1 cellular context compared by ENCODE assay signal in the genomic region with DNA sequence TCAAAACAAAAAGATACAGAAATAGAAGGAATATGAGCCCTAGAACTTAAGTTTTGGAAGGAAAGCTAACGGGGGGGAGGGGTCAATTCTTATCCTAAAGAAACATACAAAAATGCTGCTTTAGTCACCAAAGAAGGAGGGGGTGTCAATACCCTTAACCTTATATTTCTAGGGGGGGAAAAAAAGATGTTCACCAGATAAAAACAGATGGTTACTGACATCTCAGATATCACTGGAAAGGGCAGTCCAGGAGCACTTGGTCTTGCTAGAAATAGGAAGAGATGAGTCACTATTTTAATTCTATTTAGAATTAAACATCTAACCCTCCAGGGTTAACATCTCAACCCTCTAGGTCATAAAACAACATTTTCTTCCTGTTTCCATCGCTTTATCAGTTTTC.
TF ChIP-seq lines count a peak whose summit lies in the region.

No MANE protein-coding gene starts in this region.

TF ChIP-seq in K562, 482 proteins besides CTCF, POLR2A, EP300 and RAD21 (continued from another document and continues in another):
- TF ChIP-seq, protein P1, sequence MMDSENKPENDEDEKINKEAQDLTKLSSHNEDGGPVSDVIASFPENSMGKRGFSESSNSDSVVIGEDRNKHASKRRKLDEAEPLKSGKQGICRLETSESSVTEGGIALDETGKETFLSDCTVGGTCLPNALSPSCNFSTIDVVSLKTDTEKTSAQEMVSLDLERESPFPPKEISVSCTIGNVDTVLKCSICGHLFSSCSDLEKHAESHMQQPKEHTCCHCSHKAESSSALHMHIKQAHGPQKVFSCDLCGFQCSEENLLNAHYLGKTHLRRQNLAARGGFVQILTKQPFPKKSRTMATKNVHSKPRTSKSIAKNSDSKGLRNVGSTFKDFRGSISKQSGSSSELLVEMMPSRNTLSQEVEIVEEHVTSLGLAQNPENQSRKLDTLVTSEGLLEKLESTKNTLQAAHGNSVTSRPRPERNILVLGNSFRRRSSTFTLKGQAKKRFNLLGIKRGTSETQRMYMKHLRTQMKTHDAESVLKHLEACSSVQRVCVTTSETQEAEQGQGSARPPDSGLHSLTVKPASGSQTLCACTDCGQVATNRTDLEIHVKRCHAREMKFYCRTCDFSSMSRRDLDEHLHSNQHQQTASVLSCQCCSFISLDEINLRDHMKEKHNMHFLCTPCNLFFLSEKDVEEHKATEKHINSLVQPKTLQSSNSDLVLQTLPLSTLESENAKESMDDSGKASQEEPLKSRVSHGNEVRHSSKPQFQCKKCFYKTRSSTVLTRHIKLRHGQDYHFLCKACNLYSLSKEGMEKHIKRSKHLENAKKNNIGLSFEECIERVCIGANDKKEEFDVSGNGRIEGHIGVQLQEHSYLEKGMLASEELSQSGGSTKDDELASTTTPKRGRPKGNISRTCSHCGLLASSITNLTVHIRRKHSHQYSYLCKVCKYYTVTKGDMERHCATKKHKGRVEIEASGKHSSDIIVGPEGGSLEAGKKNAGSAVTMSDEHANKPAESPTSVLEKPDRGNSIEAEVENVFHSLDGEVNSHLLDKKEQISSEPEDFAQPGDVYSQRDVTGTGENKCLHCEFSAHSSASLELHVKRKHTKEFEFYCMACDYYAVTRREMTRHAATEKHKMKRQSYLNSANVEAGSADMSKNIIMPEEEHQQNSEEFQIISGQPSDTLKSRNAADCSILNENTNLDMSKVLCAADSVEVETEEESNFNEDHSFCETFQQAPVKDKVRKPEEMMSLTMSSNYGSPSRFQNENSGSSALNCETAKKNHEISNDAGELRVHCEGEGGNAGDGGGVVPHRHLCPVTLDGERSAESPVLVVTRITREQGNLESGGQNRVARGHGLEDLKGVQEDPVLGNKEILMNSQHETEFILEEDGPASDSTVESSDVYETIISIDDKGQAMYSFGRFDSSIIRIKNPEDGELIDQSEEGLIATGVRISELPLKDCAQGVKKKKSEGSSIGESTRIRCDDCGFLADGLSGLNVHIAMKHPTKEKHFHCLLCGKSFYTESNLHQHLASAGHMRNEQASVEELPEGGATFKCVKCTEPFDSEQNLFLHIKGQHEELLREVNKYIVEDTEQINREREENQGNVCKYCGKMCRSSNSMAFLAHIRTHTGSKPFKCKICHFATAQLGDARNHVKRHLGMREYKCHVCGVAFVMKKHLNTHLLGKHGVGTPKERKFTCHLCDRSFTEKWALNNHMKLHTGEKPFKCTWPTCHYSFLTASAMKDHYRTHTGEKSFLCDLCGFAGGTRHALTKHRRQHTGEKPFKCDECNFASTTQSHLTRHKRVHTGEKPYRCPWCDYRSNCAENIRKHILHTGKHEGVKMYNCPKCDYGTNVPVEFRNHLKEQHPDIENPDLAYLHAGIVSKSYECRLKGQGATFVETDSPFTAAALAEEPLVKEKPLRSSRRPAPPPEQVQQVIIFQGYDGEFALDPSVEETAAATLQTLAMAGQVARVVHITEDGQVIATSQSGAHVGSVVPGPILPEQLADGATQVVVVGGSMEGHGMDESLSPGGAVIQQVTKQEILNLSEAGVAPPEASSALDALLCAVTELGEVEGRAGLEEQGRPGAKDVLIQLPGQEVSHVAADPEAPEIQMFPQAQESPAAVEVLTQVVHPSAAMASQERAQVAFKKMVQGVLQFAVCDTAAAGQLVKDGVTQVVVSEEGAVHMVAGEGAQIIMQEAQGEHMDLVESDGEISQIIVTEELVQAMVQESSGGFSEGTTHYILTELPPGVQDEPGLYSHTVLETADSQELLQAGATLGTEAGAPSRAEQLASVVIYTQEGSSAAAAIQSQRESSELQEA (IDR thresholded peaks at IDR 0.05; ENCODE audit: low read depth) = no peak
- TF ChIP-seq, protein P2, sequence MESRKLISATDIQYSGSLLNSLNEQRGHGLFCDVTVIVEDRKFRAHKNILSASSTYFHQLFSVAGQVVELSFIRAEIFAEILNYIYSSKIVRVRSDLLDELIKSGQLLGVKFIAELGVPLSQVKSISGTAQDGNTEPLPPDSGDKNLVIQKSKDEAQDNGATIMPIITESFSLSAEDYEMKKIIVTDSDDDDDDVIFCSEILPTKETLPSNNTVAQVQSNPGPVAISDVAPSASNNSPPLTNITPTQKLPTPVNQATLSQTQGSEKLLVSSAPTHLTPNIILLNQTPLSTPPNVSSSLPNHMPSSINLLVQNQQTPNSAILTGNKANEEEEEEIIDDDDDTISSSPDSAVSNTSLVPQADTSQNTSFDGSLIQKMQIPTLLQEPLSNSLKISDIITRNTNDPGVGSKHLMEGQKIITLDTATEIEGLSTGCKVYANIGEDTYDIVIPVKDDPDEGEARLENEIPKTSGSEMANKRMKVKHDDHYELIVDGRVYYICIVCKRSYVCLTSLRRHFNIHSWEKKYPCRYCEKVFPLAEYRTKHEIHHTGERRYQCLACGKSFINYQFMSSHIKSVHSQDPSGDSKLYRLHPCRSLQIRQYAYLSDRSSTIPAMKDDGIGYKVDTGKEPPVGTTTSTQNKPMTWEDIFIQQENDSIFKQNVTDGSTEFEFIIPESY (CRISPR knock-in tag; IDR thresholded peaks at IDR 0.05) = no peak
- TF ChIP-seq, protein P3, sequence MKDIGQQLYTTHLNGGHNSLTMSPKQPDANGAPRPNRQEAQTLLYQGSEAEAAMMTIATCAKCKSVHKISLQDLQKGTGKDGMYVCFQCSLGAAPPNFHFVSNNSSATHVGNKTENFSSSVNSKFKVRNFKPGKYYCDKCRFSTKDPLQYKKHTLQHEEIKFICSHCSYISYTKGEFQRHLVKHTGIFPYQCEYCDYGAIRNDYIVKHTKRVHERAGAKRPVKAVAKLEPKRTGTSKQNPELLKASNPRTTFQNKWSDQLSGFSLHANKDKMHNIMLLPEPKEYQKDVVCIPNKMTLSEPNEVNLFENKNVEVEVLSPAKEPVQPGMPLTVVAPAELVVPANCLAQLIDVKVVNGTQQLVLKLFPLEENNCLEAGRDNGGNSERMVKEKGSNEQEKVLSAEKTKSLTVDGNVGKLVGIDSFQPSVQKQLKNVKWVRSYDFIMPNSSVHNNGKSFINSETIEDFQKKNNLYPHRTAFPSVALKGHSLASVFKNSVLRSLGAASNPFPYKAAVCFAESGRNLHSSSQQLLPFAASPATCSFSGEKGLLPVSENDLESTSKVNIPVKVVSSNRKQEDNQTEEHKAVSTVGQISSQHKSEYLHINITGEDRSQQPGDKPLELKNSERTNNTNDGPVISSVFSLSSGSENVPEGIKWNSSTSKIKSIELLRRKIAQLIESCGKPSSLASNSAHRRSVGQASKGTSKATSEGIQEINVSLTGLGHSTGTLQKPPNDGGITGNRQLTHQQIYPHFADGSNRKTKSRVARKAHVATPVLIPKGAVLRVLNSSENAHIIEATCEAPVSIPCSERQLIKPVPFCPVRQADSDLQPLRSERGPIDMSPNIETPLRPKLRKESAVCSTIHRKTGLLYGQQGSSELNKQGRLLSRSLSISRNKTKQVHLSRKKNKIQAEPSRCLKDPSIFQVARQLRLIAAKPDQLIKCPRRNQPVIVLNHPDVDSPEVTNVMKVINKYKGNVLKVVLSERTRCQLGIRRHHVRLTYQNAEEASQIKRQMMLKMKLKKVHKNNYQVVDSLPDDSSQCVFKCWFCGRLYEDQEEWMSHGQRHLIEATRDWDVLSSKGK (CRISPR knock-in tag; IDR thresholded peaks at IDR 0.05) = no peak
- no peak for TF ChIP-seq SP2 (IDR thresholded peaks at IDR 0.05; ENCODE audit: extremely low read depth, low read depth, low read length, poor library complexity, severe bottlenecking)
- TF ChIP-seq, protein P4, sequence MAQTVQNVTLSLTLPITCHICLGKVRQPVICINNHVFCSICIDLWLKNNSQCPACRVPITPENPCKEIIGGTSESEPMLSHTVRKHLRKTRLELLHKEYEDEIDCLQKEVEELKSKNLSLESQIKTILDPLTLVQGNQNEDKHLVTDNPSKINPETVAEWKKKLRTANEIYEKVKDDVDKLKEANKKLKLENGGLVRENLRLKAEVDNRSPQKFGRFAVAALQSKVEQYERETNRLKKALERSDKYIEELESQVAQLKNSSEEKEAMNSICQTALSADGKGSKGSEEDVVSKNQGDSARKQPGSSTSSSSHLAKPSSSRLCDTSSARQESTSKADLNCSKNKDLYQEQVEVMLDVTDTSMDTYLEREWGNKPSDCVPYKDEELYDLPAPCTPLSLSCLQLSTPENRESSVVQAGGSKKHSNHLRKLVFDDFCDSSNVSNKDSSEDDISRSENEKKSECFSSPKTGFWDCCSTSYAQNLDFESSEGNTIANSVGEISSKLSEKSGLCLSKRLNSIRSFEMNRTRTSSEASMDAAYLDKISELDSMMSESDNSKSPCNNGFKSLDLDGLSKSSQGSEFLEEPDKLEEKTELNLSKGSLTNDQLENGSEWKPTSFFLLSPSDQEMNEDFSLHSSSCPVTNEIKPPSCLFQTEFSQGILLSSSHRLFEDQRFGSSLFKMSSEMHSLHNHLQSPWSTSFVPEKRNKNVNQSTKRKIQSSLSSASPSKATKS (CRISPR knock-in tag; IDR thresholded peaks at IDR 0.05) = no peak
- TF ChIP-seq, protein P5, sequence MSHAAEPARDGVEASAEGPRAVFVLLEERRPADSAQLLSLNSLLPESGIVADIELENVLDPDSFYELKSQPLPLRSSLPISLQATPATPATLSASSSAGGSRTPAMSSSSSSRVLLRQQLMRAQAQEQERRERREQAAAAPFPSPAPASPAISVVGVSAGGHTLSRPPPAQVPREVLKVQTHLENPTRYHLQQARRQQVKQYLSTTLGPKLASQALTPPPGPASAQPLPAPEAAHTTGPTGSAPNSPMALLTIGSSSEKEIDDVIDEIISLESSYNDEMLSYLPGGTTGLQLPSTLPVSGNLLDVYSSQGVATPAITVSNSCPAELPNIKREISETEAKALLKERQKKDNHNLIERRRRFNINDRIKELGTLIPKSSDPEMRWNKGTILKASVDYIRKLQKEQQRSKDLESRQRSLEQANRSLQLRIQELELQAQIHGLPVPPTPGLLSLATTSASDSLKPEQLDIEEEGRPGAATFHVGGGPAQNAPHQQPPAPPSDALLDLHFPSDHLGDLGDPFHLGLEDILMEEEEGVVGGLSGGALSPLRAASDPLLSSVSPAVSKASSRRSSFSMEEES (CRISPR knock-in tag; IDR thresholded peaks at IDR 0.05) = no peak
- TF ChIP-seq SIX5 (IDR thresholded peaks at IDR 0.05; ENCODE audit: borderline replicate concordance in 1 of 2, insufficient read depth in 1 of 2, low read depth in 1 of 2, low read length in 2 of 2) = no peak
- no peak for TF ChIP-seq CTBP1 (IDR thresholded peaks at IDR 0.05; ENCODE audit: borderline replicate concordance)
- TF ChIP-seq ZNF668 (CRISPR knock-in tag; IDR thresholded peaks at IDR 0.05) = no peak
- no peak for TF ChIP-seq TRIM28 (IDR thresholded peaks at IDR 0.05)
- TF ChIP-seq ZC3H4 (CRISPR knock-in tag; IDR thresholded peaks at IDR 0.05; ENCODE audit: borderline replicate concordance) = no peak
- no peak for TF ChIP-seq PPARD (CRISPR knock-in tag; IDR thresholded peaks at IDR 0.05)
- TF ChIP-seq KDM4B (IDR thresholded peaks at IDR 0.05; ENCODE audit: borderline replicate concordance in 2 of 2, low read depth in 1 of 2) = no peak
- TF ChIP-seq, protein P6, sequence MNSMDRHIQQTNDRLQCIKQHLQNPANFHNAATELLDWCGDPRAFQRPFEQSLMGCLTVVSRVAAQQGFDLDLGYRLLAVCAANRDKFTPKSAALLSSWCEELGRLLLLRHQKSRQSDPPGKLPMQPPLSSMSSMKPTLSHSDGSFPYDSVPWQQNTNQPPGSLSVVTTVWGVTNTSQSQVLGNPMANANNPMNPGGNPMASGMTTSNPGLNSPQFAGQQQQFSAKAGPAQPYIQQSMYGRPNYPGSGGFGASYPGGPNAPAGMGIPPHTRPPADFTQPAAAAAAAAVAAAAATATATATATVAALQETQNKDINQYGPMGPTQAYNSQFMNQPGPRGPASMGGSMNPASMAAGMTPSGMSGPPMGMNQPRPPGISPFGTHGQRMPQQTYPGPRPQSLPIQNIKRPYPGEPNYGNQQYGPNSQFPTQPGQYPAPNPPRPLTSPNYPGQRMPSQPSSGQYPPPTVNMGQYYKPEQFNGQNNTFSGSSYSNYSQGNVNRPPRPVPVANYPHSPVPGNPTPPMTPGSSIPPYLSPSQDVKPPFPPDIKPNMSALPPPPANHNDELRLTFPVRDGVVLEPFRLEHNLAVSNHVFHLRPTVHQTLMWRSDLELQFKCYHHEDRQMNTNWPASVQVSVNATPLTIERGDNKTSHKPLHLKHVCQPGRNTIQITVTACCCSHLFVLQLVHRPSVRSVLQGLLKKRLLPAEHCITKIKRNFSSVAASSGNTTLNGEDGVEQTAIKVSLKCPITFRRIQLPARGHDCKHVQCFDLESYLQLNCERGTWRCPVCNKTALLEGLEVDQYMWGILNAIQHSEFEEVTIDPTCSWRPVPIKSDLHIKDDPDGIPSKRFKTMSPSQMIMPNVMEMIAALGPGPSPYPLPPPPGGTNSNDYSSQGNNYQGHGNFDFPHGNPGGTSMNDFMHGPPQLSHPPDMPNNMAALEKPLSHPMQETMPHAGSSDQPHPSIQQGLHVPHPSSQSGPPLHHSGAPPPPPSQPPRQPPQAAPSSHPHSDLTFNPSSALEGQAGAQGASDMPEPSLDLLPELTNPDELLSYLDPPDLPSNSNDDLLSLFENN (IDR thresholded peaks at IDR 0.05; ENCODE audit: low read depth in 2 of 2, low read length in 2 of 2) = 0 out of 4 replicates have a peak, but pooled peaks of 1 of the 2 experiments have one; percentile 15
- no peak for TF ChIP-seq SIN3A (IDR thresholded peaks at IDR 0.05; ENCODE audit: borderline replicate concordance in 2 of 2, control insufficient read depth in 1 of 2, low read depth in 2 of 2, low read length in 2 of 2)
- TF ChIP-seq, protein P7, sequence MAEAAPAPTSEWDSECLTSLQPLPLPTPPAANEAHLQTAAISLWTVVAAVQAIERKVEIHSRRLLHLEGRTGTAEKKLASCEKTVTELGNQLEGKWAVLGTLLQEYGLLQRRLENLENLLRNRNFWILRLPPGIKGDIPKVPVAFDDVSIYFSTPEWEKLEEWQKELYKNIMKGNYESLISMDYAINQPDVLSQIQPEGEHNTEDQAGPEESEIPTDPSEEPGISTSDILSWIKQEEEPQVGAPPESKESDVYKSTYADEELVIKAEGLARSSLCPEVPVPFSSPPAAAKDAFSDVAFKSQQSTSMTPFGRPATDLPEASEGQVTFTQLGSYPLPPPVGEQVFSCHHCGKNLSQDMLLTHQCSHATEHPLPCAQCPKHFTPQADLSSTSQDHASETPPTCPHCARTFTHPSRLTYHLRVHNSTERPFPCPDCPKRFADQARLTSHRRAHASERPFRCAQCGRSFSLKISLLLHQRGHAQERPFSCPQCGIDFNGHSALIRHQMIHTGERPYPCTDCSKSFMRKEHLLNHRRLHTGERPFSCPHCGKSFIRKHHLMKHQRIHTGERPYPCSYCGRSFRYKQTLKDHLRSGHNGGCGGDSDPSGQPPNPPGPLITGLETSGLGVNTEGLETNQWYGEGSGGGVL (CRISPR knock-in tag; IDR thresholded peaks at IDR 0.05) = no peak
- TF ChIP-seq, protein P8, sequence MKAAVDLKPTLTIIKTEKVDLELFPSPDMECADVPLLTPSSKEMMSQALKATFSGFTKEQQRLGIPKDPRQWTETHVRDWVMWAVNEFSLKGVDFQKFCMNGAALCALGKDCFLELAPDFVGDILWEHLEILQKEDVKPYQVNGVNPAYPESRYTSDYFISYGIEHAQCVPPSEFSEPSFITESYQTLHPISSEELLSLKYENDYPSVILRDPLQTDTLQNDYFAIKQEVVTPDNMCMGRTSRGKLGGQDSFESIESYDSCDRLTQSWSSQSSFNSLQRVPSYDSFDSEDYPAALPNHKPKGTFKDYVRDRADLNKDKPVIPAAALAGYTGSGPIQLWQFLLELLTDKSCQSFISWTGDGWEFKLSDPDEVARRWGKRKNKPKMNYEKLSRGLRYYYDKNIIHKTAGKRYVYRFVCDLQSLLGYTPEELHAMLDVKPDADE (conservative IDR thresholded peaks at IDR 0.05; ENCODE audit: control insufficient read depth, low read depth, low read length) = no peak
- no peak for TF ChIP-seq HNRNPUL1 (IDR thresholded peaks at IDR 0.05; ENCODE audit: low read length)
- 0 out of 2 replicates have a peak, but pooled peaks have one; percentile 15 for TF ChIP-seq SP1 (CRISPR knock-in tag; IDR thresholded peaks at IDR 0.05)
- TF ChIP-seq STAG1 (CRISPR knock-in tag; IDR thresholded peaks at IDR 0.05; ENCODE audit: borderline replicate concordance) = no peak
